ENCODE assay signal across 1 cellular context in genomic region chr21:45635271-45636151, GRCh38.
TF ChIP-seq lines count a peak whose summit lies in the region.

No MANE protein-coding gene starts in this region.

TF ChIP-seq in HepG2, 621 proteins besides CTCF, POLR2A, EP300 and RAD21:
- TF ChIP-seq MNT (IDR thresholded peaks at IDR 0.05) (peak; percentile 83), ZNF207 (IDR thresholded peaks at IDR 0.05; ENCODE audit: borderline replicate concordance) (0 out of 2 replicates have a peak, but pooled peaks have one; percentile 69), CREB1 (IDR thresholded peaks at IDR 0.05) (peak; percentile 64), CREB1 (CRISPR knock-in tag; IDR thresholded peaks at IDR 0.05) (no peak), FOXP1 (IDR thresholded peaks at IDR 0.05) (0 out of 2 replicates have a peak, but pooled peaks have one; percentile 0), FOXP1 (CRISPR knock-in tag; IDR thresholded peaks at IDR 0.05) (no peak), SP1 (IDR thresholded peaks at IDR 0.05) (0 out of 2 replicates have a peak, but pooled peaks have one; percentile 9), SP1 (CRISPR knock-in tag; IDR thresholded peaks at IDR 0.05) (no peak), HNRNPLL (IDR thresholded peaks at IDR 0.05; ENCODE audit: low read depth, low read length, poor library complexity, severe bottlenecking) (no peak), NONO (IDR thresholded peaks at IDR 0.05) (0 out of 2 replicates have a peak, but pooled peaks have one; percentile 20), NONO (CRISPR knock-in tag; conservative IDR thresholded peaks at IDR 0.05) (no peak), ZNF646 (CRISPR knock-in tag; IDR thresholded peaks at IDR 0.05) (peak; percentile 10; the same call in 1 of the 2 replicates), GATAD1 (CRISPR knock-in tag; IDR thresholded peaks at IDR 0.05) (no peak), ATF7 (IDR thresholded peaks at IDR 0.05) (peak; percentile 0; the same call in 1 of the 2 replicates), ATF7 (CRISPR knock-in tag; IDR thresholded peaks at IDR 0.05) (no peak)
